ENCODE assay signal across 16 cellular contexts in the genomic region with DNA sequence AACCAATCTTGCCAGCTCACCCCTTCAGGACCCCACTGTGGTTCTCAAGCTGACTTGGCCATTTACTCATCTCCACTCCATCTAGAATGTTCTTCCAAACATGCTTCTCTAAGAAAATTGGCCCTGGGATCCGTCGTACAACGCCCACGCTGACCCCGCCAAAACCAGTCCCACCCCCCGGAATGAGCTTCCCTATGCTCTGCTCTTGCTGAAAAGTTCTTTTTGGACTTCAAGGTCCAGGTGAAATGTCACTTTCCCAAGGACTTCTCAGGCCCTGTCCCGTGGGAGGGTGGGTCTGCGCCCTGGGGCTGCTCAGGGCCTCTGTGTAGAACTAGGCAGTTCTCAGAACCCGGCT.
"Had no signal": no experiment of that assay in that cellular context is flagged by ENCODE, and none has a peak within 500 bp of the region (broad histone marks: within the 10 kb centered on the region; RNA-seq: fewer than 3 reads in every experiment).

No MANE protein-coding gene starts in this region.

- H3K36me3 Mint-ChIP-seq: activated CD4-positive, alpha-beta memory T cell treated with anti-CD3 and anti-CD28 coated beads for 36 hours; immature natural killer cell; neural progenitor cell; T-cell had no signal

- H3K4me3 ChIP-seq: esophagus squamous epithelium, lung, neural progenitor cell, ovary, spleen, stomach, thoracic aorta had no signal

- H3K36me3 ChIP-seq: esophagus squamous epithelium, neural progenitor cell, ovary, spleen, stomach, thoracic aorta had no signal

- H3K27me3 ChIP-seq: neural progenitor cell, ovary, spleen, stomach had no signal

- H3K4me3 Mint-ChIP-seq: activated CD4-positive, alpha-beta memory T cell treated with anti-CD3 and anti-CD28 coated beads for 36 hours; activated CD4-positive, alpha-beta T cell treated with anti-CD3 and anti-CD28 coated beads for 36 hours; activated T-cell treated with anti-CD3 and anti-CD28 coated beads, Interleukin-2, amount 50 U/mL, for 24 hours; immature natural killer cell; neural progenitor cell; T-cell had no signal

- H3K9ac ChIP-seq: neural progenitor cell had no signal

- H3K27me3 Mint-ChIP-seq: activated CD4-positive, alpha-beta memory T cell treated with anti-CD3 and anti-CD28 coated beads for 36 hours; activated CD4-positive, alpha-beta T cell treated with anti-CD3 and anti-CD28 coated beads for 36 hours; activated T-cell treated with anti-CD3 and anti-CD28 coated beads, Interleukin-2, amount 50 U/mL, for 24 hours; T-cell had no signal

- H2AFZ ChIP-seq: neural progenitor cell had no signal

- H3K9me3 ChIP-seq: esophagus squamous epithelium, ovary, spleen, stomach, thoracic aorta had no signal

- H3K9me3 Mint-ChIP-seq: activated CD4-positive, alpha-beta memory T cell treated with anti-CD3 and anti-CD28 coated beads for 36 hours; activated T-cell treated with anti-CD3 and anti-CD28 coated beads, Interleukin-2, amount 50 U/mL, for 24 hours; immature natural killer cell; neural progenitor cell; T-cell had no signal

- H3K4me1 ChIP-seq: esophagus squamous epithelium had no signal

- DNase-seq: activated naive CD4-positive, alpha-beta T cell treated with anti-CD3 and anti-CD28 coated beads, Interleukin-2, amount 50 U/mL, for 16 hours; effector CD4-positive, alpha-beta T cell; esophagus squamous epithelium; immature natural killer cell; spleen; stomach had no signal

- H3K27ac Mint-ChIP-seq: activated CD4-positive, alpha-beta memory T cell treated with anti-CD3 and anti-CD28 coated beads for 36 hours; activated CD4-positive, alpha-beta T cell treated with anti-CD3 and anti-CD28 coated beads for 36 hours; activated T-cell treated with anti-CD3 and anti-CD28 coated beads, Interleukin-2, amount 50 U/mL, for 24 hours; immature natural killer cell; neural progenitor cell; T-cell had no signal

- FAIRE-seq: colon had no signal

- H3K4me2 ChIP-seq: neural progenitor cell had no signal

- H3K27ac ChIP-seq: esophagus squamous epithelium, neural progenitor cell, ovary, stomach, thoracic aorta, VCaP had no signal
